In the genomic region with DNA sequence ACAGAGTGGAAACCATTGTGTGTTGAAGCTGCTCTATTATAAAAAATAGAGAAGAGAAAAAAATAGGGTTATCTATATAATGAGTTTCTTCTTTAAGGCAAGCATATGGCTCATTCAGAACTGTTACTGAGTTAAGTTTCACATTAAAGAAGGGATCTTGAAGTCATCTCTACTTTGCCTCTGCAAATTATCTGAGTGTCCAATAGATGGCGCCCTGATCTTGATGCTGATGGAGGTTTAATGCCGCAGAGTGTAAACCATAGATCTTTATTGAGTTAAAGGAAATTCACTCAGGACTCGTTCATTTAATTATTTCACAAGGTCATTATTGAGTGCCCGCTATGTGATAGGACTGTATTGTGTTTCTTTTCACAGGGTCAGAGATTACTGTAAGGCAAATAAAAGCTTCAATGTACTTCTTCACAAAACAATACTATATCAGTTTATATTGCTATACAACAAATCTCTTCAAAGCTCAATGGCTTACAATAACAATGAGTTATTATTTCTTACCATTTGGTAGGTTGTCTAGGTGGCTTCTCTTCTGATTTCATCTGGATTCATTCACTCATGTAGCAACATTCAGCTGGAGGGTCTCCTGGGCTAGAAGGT, we compare ENCODE assay signal across 8 cellular contexts.
DNase-seq lines count a peak whose midpoint lies in the region; ATAC-seq and TF ChIP-seq lines count a peak whose summit lies in the region.

No MANE protein-coding gene starts in this region.

- peak; percentile 79 for ATAC-seq in HG03442 (IDR thresholded peaks at IDR 0.05; ENCODE audit: unreplicated experiment)

- no peak overlapping the region for H3K27ac ChIP-seq in 22Rv1

- in situ Hi-C loops in SK-MEL-5 (cut with HindIII; ENCODE audit: low pct_unique_long_range_greater_than_20kb, low sequenced_read_pairs): no loop called here

- DNase-seq in GM03348 (ENCODE audit: low spot score) (peak; percentile 65), SK-MEL-5 (ENCODE audit: low read depth, low spot score) (peak; percentile 78), foreskin melanocyte (peak; percentile 29), stromal cell of bone marrow (ENCODE audit: low read depth) (peak; percentile 40)
- no peak for DNase-seq in central memory CD4-positive, alpha-beta T cell
- DNase-seq in NK-92 treated with Interleukin-12 subunit alpha and Interleukin-12 subunit beta, amount 100 ng/mL, for 24 hours (lab: John Stamatoyannopoulos, UW): no peak

- peak; percentile 90 for TF ChIP-seq CTCF in 22Rv1 (IDR thresholded peaks at IDR 0.05)

Comparison
In these comparisons a context has a peak if more than half of its experiments do, and no peak if none do; other contexts are left out.
1. DNase-seq: peak in GM03348 (single experiment), SK-MEL-5 (single experiment), foreskin melanocyte (single experiment) and stromal cell of bone marrow (single experiment); none in central memory CD4-positive, alpha-beta T cell (single experiment) and NK-92 treated with Interleukin-12 subunit alpha and Interleukin-12 subunit beta, amount 100 ng/mL, for 24 hours (single experiment).